In the genomic region with DNA sequence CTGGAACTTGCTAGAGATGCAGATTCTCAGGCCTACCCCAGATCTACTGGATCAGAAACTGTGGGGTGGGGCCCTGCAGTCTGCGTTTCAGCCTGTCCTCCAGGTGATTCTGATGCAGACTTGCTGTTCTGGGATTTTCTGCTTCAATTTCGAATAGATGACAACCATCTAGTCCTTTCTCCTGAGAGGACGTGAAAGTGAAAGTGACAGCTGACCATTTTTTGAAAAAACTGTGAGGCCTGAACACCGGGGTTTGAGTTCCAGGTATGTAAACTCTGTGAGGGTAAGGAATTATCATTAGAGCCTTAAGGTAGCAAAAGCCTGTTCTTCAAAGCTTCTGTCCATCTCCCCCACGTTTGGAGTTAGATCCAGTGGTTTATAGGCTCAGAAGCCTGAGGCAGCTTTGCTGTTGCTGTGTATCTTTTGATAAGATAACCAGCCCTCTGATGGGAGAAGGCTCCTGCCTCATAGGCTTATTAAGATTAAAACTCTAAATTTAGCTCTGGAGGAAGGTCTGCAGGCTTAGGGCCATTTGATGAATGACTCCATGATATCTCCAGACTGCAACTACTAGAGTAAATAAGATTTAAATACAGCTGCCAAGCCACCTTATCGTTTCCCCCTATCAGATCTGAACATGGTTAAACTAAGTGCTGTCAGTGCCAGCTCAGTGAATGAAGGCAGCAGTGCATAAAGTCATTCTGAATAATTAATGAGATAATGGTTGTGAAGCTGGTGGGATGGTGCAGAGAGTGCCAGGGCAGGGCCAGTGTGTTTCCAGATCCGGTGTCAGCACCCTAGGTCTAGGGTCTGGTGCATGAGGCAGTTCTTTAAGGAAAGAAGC, we compare ENCODE assay signal across 16 cellular contexts.
A peak's percentile ranks its signal among the peaks of the same experiment; 100 is the strongest.
DNase-seq lines count a peak whose midpoint lies in the region; ATAC-seq and TF ChIP-seq lines count a peak whose summit lies in the region.
"Had no signal": no experiment of that assay in that cellular context is flagged by ENCODE, and none has a peak within 500 bp of the region (broad histone marks: within the 10 kb centered on the region; RNA-seq: fewer than 3 reads in every experiment).

No MANE protein-coding gene starts in this region.

- H3K79me2 ChIP-seq in mammary epithelial cell (ENCODE audit: insufficient read depth, low read length): no peaks in the 10 kb centered on the region

- H3K27me3 Mint-ChIP-seq in Caco-2 (ENCODE audit: insufficient read depth, unreplicated experiment): peaks cover 12% of the 10 kb centered on the region

- peaks cover 9% of the 10 kb centered on the region; the same call in 1 of the 2 replicates for H3K4me1 ChIP-seq in Caco-2
- peaks cover 10% of the 10 kb centered on the region for H3K4me1 ChIP-seq in HEK293 (ENCODE audit: control insufficient read depth, insufficient read depth, low read length)
- no peaks in the 10 kb centered on the region for H3K4me1 ChIP-seq in mammary epithelial cell (ENCODE audit: insufficient read depth, low read length)
- H3K4me1 ChIP-seq: gastrocnemius medialis had no signal

- in situ Hi-C loops in mammary epithelial cell (cut with MboI; ENCODE audit: low sequenced_read_pairs in 2 of 2): no loop called here

- TF ChIP-seq CTCF in Caco-2 (IDR thresholded peaks at IDR 0.05; ENCODE audit: insufficient read depth in 1 of 2, low read depth in 1 of 2, low read length in 1 of 2, severe bottlenecking in 1 of 2, unreplicated experiment in 1 of 2) (no peak), HEK293 (tag by site-specific recombination; IDR thresholded peaks at IDR 0.05) (no peak), WERI-Rb-1 (IDR thresholded peaks at IDR 0.05; ENCODE audit: low read depth, low read length) (no peak), mammary epithelial cell (conservative IDR thresholded peaks at IDR 0.05 in 1 of 2, IDR thresholded peaks at IDR 0.05 in 1 of 2; ENCODE audit: extremely low read depth in 1 of 2, insufficient read depth in 1 of 2, low read depth in 1 of 2, low read length in 2 of 2) (no peak)

- H3K36me3 ChIP-seq in Caco-2 (ENCODE audit: control insufficient read depth, insufficient read depth, low read length) (no peaks in the 10 kb centered on the region), HEK293 (ENCODE audit: control insufficient read depth in 2 of 2, insufficient read depth in 1 of 2, low read length in 2 of 2) (no peaks in the 10 kb centered on the region), WERI-Rb-1 (no peaks in the 10 kb centered on the region), mammary epithelial cell (ENCODE audit: insufficient read depth, low read length) (no peaks in the 10 kb centered on the region)
- H3K36me3 ChIP-seq: gastrocnemius medialis, thoracic aorta had no signal

- H3K27me3 ChIP-seq in Caco-2 (replicated peaks; ENCODE audit: control insufficient read depth, insufficient read depth, low read length): no peaks in the 10 kb centered on the region
- no peaks in the 10 kb centered on the region for H3K27me3 ChIP-seq in WERI-Rb-1 (ENCODE audit: insufficient read depth, low read depth, severe bottlenecking)
- H3K27me3 ChIP-seq in mammary epithelial cell (ENCODE audit: insufficient read depth, low read length): no peaks in the 10 kb centered on the region
- H3K27me3 ChIP-seq: gastrocnemius medialis had no signal

- H3K4me3 ChIP-seq in Caco-2 (ENCODE audit: low read depth, low read length): no peak overlapping the region
- no peak overlapping the region for H3K4me3 ChIP-seq in HEK293 (ENCODE audit: low read depth, low read length)
- no peak overlapping the region for H3K4me3 ChIP-seq in WERI-Rb-1 (ENCODE audit: low read depth, low read length)
- H3K4me3 ChIP-seq in mammary epithelial cell (replicated peaks in 1 of 3; ENCODE audit: insufficient read depth in 1 of 3, low read depth in 2 of 3, low read length in 3 of 3): no peak overlapping the region
- H3K4me3 ChIP-seq: gastrocnemius medialis, thoracic aorta had no signal

- POLR2A ChIA-PET in Caco-2 (lab: Charles Lee) (no interaction called here), HEK293 (lab: Yijun Ruan, JAX) (no interaction called here)

- H3K4me1 Mint-ChIP-seq in Caco-2 (ENCODE audit: low read depth, unreplicated experiment): no peaks in the 10 kb centered on the region

- no peaks in the 10 kb centered on the region for H3K36me3 Mint-ChIP-seq in Caco-2 (ENCODE audit: insufficient read depth, unreplicated experiment)

- CTCF ChIA-PET in Caco-2 (lab: Charles Lee): no interaction called here
- CTCF ChIA-PET in HEK293 (lab: Yijun Ruan, JAX): interaction anchor here (0.6 kb wide), 2 partner anchors 69 to 861 kb away, joined by 3 to 4 read pairs; no protein-coding TSS in a partner anchor
- CTCF ChIA-PET in mammary epithelial cell (lab: Charles Lee; ENCODE audit: low non-redundant PET): no interaction called here

- H3K27ac ChIP-seq in HEK293 (ENCODE audit: extremely low read depth, low read depth, low read length) (no peak overlapping the region), WERI-Rb-1 (no peak overlapping the region), mammary epithelial cell (ENCODE audit: insufficient read depth, low read depth, low read length) (no peak overlapping the region)
- H3K27ac ChIP-seq: gastrocnemius medialis, thoracic aorta had no signal

- H3K9ac ChIP-seq in mammary epithelial cell (ENCODE audit: insufficient read depth, low read length): no peak overlapping the region

- H3K9me3 ChIP-seq in Caco-2 (no peaks in the 10 kb centered on the region), HEK293 (ENCODE audit: control insufficient read depth, insufficient read depth, low read depth, low read length) (no peaks in the 10 kb centered on the region), WERI-Rb-1 (ENCODE audit: severe bottlenecking) (peaks cover 4% of the 10 kb centered on the region), mammary epithelial cell (replicated peaks; ENCODE audit: insufficient read depth, low read length) (no peaks in the 10 kb centered on the region)
- H3K9me3 ChIP-seq: gastrocnemius medialis, thoracic aorta had no signal

- no peak overlapping the region for H3K4me2 ChIP-seq in mammary epithelial cell (ENCODE audit: insufficient read depth, low read depth, low read length)

- no TSS peak for BruUV-seq in Caco-2 (replicated peaks; lab: Mats Ljungman, UMichigan)
- BruUV-seq in mammary epithelial cell (replicated peaks; lab: Mats Ljungman, UMichigan): no TSS peak

- dilution Hi-C loops in mammary epithelial cell (cut with HindIII; ENCODE audit: low sequenced_read_pairs): no loop called here

- H4K20me1 ChIP-seq in mammary epithelial cell (ENCODE audit: insufficient read depth, low read length): no peaks in the 10 kb centered on the region

- intact Hi-C loops in Caco-2 (cut with micrococcal nuclease; ENCODE audit: unreplicated experiment): no loop called here
- intact Hi-C loops in mammary epithelial cell (cut with micrococcal nuclease): no loop called here

- peak; percentile 42 to 53 for DNase-seq in Caco-2
- peak; percentile 48 for DNase-seq in NCI-H2196 (lab: John Stamatoyannopoulos, UW; ENCODE audit: unreplicated experiment)
- peak; percentile 64 for DNase-seq in WERI-Rb-1
- no peak for DNase-seq in mammary epithelial cell
- no peak for DNase-seq in LoVo (ENCODE audit: low spot score)
- DNase-seq in activated CD4-positive, alpha-beta T cell treated with anti-CD3 and anti-CD28 coated beads for 1 hour: no peak
- DNase-seq: cerebellar nuclear complex; gastrocnemius medialis; MM.1S; right cardiac atrium; stimulated activated CD4-positive, alpha-beta T cell treated with anti-CD3 and anti-CD28 coated beads, Interleukin-2, amount 100 ng/mL, for 24 hours; T-helper 1 cell had no signal

- H3K4me3 Mint-ChIP-seq in Caco-2 (ENCODE audit: unreplicated experiment): no peak overlapping the region

- no peak overlapping the region for H2AFZ ChIP-seq in mammary epithelial cell (ENCODE audit: low read depth, low read length)

- H3K27ac Mint-ChIP-seq in Caco-2 (ENCODE audit: unreplicated experiment): no peak overlapping the region

- no peaks in the 10 kb centered on the region for H3K9me3 Mint-ChIP-seq in Caco-2 (ENCODE audit: unreplicated experiment)

- no peak for ATAC-seq in HG03565 (IDR thresholded peaks at IDR 0.05; ENCODE audit: unreplicated experiment)
- ATAC-seq: gastrocnemius medialis, Panc1, right cardiac atrium had no signal

- WGBS in mammary epithelial cell (ENCODE audit: low coverage, missing lambda C conversion rate): 40% methylated on average over 7 of the region's 7 CpGs

TF ChIP-seq in HEK293, 187 proteins besides CTCF, POLR2A, EP300 and RAD21:
- TF ChIP-seq MZF1 (tag by site-specific recombination; IDR thresholded peaks at IDR 0.05; ENCODE audit: borderline replicate concordance) (no peak), TCF7L2 (IDR thresholded peaks at IDR 0.05; ENCODE audit: borderline replicate concordance, low read depth, low read length) (0 out of 2 replicates have a peak, but pooled peaks have one; percentile 37), ZXDB (tag by site-specific recombination; IDR thresholded peaks at IDR 0.05) (peak; percentile 48)

Comparison
In these comparisons a context has a peak if more than half of its experiments do, and no peak if none do; other contexts are left out.
1. DNase-seq: peak in Caco-2 (2 of 2), NCI-H2196 (single experiment) and WERI-Rb-1 (single experiment); none in mammary epithelial cell (single experiment), LoVo (single experiment) and activated CD4-positive, alpha-beta T cell treated with anti-CD3 and anti-CD28 coated beads for 1 hour (single experiment).